In the genomic region with DNA sequence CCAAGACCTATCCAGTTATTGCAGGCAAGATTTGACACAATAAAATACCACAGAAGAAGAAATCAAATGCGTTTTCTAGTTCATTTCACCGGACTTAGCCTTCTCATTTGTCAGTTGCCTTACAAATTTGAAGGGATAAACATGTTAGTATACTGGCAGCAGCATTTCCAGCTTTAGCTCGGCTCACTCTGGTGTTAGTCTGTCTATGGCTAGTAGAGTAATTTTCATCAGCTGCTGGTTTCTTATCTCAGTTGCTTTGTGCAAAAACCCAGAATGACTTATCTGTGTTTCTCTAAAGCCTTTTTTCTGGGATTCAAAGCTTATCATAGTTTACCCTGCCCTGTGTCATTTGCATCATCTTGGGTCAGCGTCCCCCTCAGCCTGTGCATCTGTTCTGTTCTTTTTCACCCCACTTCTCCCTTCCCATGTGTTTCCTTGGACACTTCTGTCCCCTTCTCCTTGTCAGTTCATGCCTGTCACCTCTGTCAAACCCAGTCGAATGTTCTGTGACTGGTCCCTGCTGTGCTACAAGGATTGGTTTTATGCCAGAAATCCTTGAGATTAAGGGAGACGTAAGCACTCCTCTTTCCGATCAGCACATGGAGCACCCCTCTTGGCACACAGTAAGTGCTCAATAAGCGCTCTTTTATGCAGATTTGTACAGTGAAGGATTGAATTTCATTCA, we compare ENCODE assay signal across 11 cellular contexts. TPM values are rescaled to one million over a fixed set of nuclear protein-coding genes. Genes with fewer than 3 reads are reported as not detected.
A peak's percentile ranks its signal among the peaks of the same experiment; 100 is the strongest.
DNase-seq lines count a peak whose midpoint lies in the region; ATAC-seq, FAIRE-seq and TF ChIP-seq lines count a peak whose summit lies in the region.
"Not testable (repeated sequence)": the region's sequence is repeated elsewhere in the genome, so short reads cannot be mapped to it uniquely, and the experiment has no call there.
"Had no signal": no experiment of that assay in that cellular context is flagged by ENCODE, and none has a peak within 500 bp of the region (broad histone marks: within the 10 kb centered on the region; RNA-seq: fewer than 3 reads in every experiment).

No MANE protein-coding gene starts in this region.

- H4K91ac ChIP-seq in IMR-90 (ENCODE audit: insufficient read depth, low read depth, low read length): not testable (repeated sequence)

- not testable (repeated sequence) for H3K9me1 ChIP-seq in IMR-90 (ENCODE audit: insufficient read depth, low read length); K562 (ENCODE audit: control insufficient read depth, insufficient read depth, low read length)

- H2BK5ac ChIP-seq in IMR-90 (ENCODE audit: low read depth, low read length, poor library complexity, severe bottlenecking): not testable (repeated sequence)

- H3K4ac ChIP-seq in IMR-90 (ENCODE audit: low read depth, low read length): not testable (repeated sequence)

- ATAC-seq in IMR-90 (ENCODE audit: low read depth) (peak; percentile 19), K562 (peak; percentile 78), Right ventricle myocardium superior (ENCODE audit: poor library complexity) (peak; percentile 69), heart right ventricle (peak in 6 of 8 donors; percentile 28 to 75 (median 59)), left ventricle myocardium superior (peak; percentile 72), left lung (peak; percentile 16), upper lobe of right lung (peak; percentile 31)

- not testable (repeated sequence) for H4K8ac ChIP-seq in IMR-90 (ENCODE audit: low read depth in 2 of 2, low read length in 2 of 2)

- intact Hi-C loops in IMR-90 (cut with micrococcal nuclease); K562 (cut with micrococcal nuclease); Right ventricle myocardium superior (cut with DNase I); heart right ventricle (cut with DNase I); left ventricle myocardium superior (cut with micrococcal nuclease); left lung (cut with DNase I); upper lobe of right lung (cut with DNase I): not testable (repeated sequence)

- no CpG with 5 or more reads among the region's 8 CpGs for WGBS in IMR-90 (ENCODE audit: extremely low coverage in 2 of 2, insufficient read length in 1 of 2), 2 experiments
- 0% methylated on average over 1 of the region's 8 CpGs for WGBS in K562 (ENCODE audit: insufficient coverage, low coverage, missing lambda C conversion rate)
- WGBS in heart right ventricle, 2 donors: 55 to 65% methylated on average over 2 to 4 of the region's 8 CpGs

- H3K4me1 ChIP-seq in IMR-90 (ENCODE audit: control insufficient read depth, insufficient read depth, low read length); K562 (replicated peaks in 1 of 2; ENCODE audit: control insufficient read depth in 2 of 2, insufficient read depth in 2 of 2, low read length in 2 of 2); heart right ventricle; left lung; upper lobe of right lung: not testable (repeated sequence)

- not testable (repeated sequence) for H3K4me3 ChIP-seq in IMR-90 (ENCODE audit: insufficient read depth, low read depth, low read length); K562; heart right ventricle; left lung; upper lobe of right lung

- H2BK120ac ChIP-seq in IMR-90 (ENCODE audit: low read depth, low read length): not testable (repeated sequence)

- not testable (repeated sequence) for TF ChIP-seq EP300 in K562 (IDR thresholded peaks at IDR 0.05; ENCODE audit: low read length)

- H3K27me3 ChIP-seq in IMR-90 (ENCODE audit: control insufficient read depth, insufficient read depth, low read length); K562 (ENCODE audit: control insufficient read depth in 2 of 2, insufficient read depth in 2 of 2, low read length in 2 of 2); heart right ventricle; left lung; upper lobe of right lung: not testable (repeated sequence)

- H2AK9ac ChIP-seq in IMR-90 (replicated peaks; ENCODE audit: low read depth, low read length, poor library complexity): not testable (repeated sequence)

- not testable (repeated sequence) for H3K9me3 ChIP-seq in IMR-90 (ENCODE audit: control insufficient read depth, insufficient read depth, low read length); K562 (replicated peaks; ENCODE audit: control insufficient read depth, insufficient read depth, low read depth, low read length); heart right ventricle; left lung; upper lobe of right lung

- H2BK20ac ChIP-seq in IMR-90 (ENCODE audit: low read depth, low read length): not testable (repeated sequence)

- CTCF ChIA-PET in IMR-90 (lab: Yijun Ruan, JAX); K562 (lab: Yijun Ruan, JAX; ENCODE audit: low intra/inter-chr PET ratio): not testable (repeated sequence)

- H3K4me2 ChIP-seq in IMR-90 (ENCODE audit: low read depth, low read length); K562 (ENCODE audit: insufficient read depth, low read length): not testable (repeated sequence)

- not testable (repeated sequence) for H3K79me2 ChIP-seq in K562 (ENCODE audit: control insufficient read depth, insufficient read depth, low read length)

- FAIRE-seq in K562 (lab: Jason Lieb, UNC): not testable (repeated sequence)

- not testable (repeated sequence) for H4K5ac ChIP-seq in IMR-90 (ENCODE audit: low read depth, low read length)

- TF ChIP-seq CTCF in IMR-90 (conservative IDR thresholded peaks at IDR 0.05; ENCODE audit: low read depth, low read length); K562 (IDR thresholded peaks at IDR 0.05 in 2 of 3, conservative IDR thresholded peaks at IDR 0.05 in 1 of 3; ENCODE audit: insufficient read depth in 2 of 3, low read depth in 1 of 3, low read length in 3 of 3); heart right ventricle (IDR thresholded peaks at IDR 0.05); left lung (IDR thresholded peaks at IDR 0.05); upper lobe of right lung (IDR thresholded peaks at IDR 0.05): not testable (repeated sequence)

- not testable (repeated sequence) for H3K23ac ChIP-seq in IMR-90 (ENCODE audit: low read depth, low read length)

- dilution Hi-C loops in IMR-90 (cut with HindIII; ENCODE audit: low sequenced_read_pairs, unreplicated experiment): not testable (repeated sequence)

- not testable (repeated sequence) for TF ChIP-seq POLR2A in IMR-90 (IDR thresholded peaks at IDR 0.05; ENCODE audit: low read depth, low read length); K562 (conservative IDR thresholded peaks at IDR 0.05)

- not testable (repeated sequence) for H3K18ac ChIP-seq in IMR-90 (ENCODE audit: low read depth, low read length)

- H4K20me1 ChIP-seq in IMR-90 (ENCODE audit: insufficient read depth, low read length); K562 (replicated peaks; ENCODE audit: control insufficient read depth, insufficient read depth, low read length): not testable (repeated sequence)

- not testable (repeated sequence) for H2AK5ac ChIP-seq in IMR-90 (ENCODE audit: low read depth, low read length)

- H3K36me3 ChIP-seq in IMR-90 (ENCODE audit: control insufficient read depth, insufficient read depth, low read length); K562 (ENCODE audit: control insufficient read depth, insufficient read depth, low read length); heart right ventricle; left lung; upper lobe of right lung: not testable (repeated sequence)

- H2AFZ ChIP-seq in IMR-90 (replicated peaks; ENCODE audit: low read length, poor library complexity); K562 (ENCODE audit: low read depth, low read length): not testable (repeated sequence)

- H3K9ac ChIP-seq in IMR-90 (ENCODE audit: low read depth, low read length); K562 (ENCODE audit: insufficient read depth in 1 of 2, low read depth in 2 of 2, low read length in 2 of 2): not testable (repeated sequence)

- not testable (repeated sequence) for H3K56ac ChIP-seq in IMR-90 (ENCODE audit: extremely low read depth, insufficient read depth, low read length)

- DNase-seq in IMR-90; K562 (ENCODE audit: extremely low read depth in 1 of 4, low spot score in 3 of 4); Right ventricle myocardium superior; heart right ventricle; left ventricle myocardium superior; left lung; upper lobe of right lung: not testable (repeated sequence)

- in situ Hi-C loops in IMR-90 (cut with MboI; ENCODE audit: low sequenced_read_pairs); K562 (cut with MboI): not testable (repeated sequence)

- not testable (repeated sequence) for H3K14ac ChIP-seq in IMR-90 (replicated peaks; ENCODE audit: low read depth, low read length)

- not testable (repeated sequence) for TF ChIP-seq RAD21 in IMR-90 (IDR thresholded peaks at IDR 0.05; ENCODE audit: low read length); K562 (CRISPR knock-in tag; conservative IDR thresholded peaks at IDR 0.05 in 1 of 2, IDR thresholded peaks at IDR 0.05 in 1 of 2)

- not testable (repeated sequence) for H3K27ac ChIP-seq in IMR-90 (ENCODE audit: insufficient read depth, low read length); K562 (ENCODE audit: extremely low read depth, low read depth, low read length); heart right ventricle; left lung; upper lobe of right lung

- H2BK15ac ChIP-seq in IMR-90 (ENCODE audit: low read depth, low read length): not testable (repeated sequence)

- BruUV-seq in IMR-90 (replicated peaks; lab: Mats Ljungman, UMichigan); K562 (replicated peaks; lab: Mats Ljungman, UMichigan): not testable (repeated sequence)

- H3K79me1 ChIP-seq in IMR-90 (ENCODE audit: low read depth in 1 of 2, low read length in 2 of 2): not testable (repeated sequence)

- POLR2A ChIA-PET in IMR-90 (lab: Charles Lee; ENCODE audit: unreplicated experiment); K562 (lab: Yijun Ruan, JAX): not testable (repeated sequence)

RNA-seq across cellular contexts. Expression of a gene that starts 14.4 kb away (rescaled TPM):
- total RNA-seq in IMR-90 (2012; rRNA removed): 57.5 and 109 TPM in 2 replicates
- 47.3 and 55.5 TPM in 2 replicates for polyA plus RNA-seq in IMR-90 (2012; rRNA removed)
- polyA plus RNA-seq in IMR-90 (2012; cell fraction: cytosol; rRNA removed): 15.3 and 17.7 TPM in 2 replicates
- polyA plus RNA-seq in IMR-90 (2012; cell fraction: nucleus; rRNA removed; ENCODE audit: low replicate concordance): 57.4 and 114 TPM in 2 replicates
- 192 and 230 TPM in 2 replicates for total RNA-seq in K562 (2011; cell fraction: chromatin; rRNA removed; ENCODE audit: low replicate concordance)
- 120 and 136 TPM in 2 replicates for total RNA-seq in K562 (2011; cell fraction: nucleolus; rRNA removed)
- 155 and 200 TPM in 2 replicates for total RNA-seq in K562 (2011; cell fraction: nucleoplasm; rRNA removed)
- total RNA-seq in K562 (2014; rRNA removed): 7.0 and 12.1 TPM in 2 replicates
- total RNA-seq in K562 (2014; rRNA removed; fragmentation: Illumina TruSeq; extraction: Trizol): 12.7 and 16.3 TPM in 2 replicates
- 12.5 and 15.3 TPM in 2 replicates for total RNA-seq in K562 (2015; rRNA removed; fragmentation: Illumina TruSeq; extraction: Trizol)
- total RNA-seq in K562 (2021): 20.2 and 21.3 TPM in 2 replicates
- 22.4 and 27.0 TPM in 2 replicates for polyA plus RNA-seq in K562 (2011; rRNA removed)
- 5.8 and 10.8 TPM in 2 replicates for polyA plus RNA-seq in K562 (2011; cell fraction: cytosol; rRNA removed)
- polyA plus RNA-seq in K562 (2011; cell fraction: nucleus; rRNA removed): 64.5 and 80.3 TPM in 2 replicates
- 15.8 and 30.5 TPM in 2 replicates for polyA plus RNA-seq in K562 (2012)
- polyA plus RNA-seq in K562 (2014; fragmentation: Illumina TruSeq; extraction: Trizol): 26.1 and 37.2 TPM in 2 replicates
- 1 to 10 TPM; 1.0 to 3.1 TPM for polyA plus RNA-seq in K562 (2014; fragmentation: Nextera tagmentation; extraction: Ambion mirVana)
- polyA plus RNA-seq in K562 (2014; rRNA removed): 7.3 and 9.1 TPM in 2 replicates
- 42.8 and 58.4 TPM in 2 replicates for polyA minus RNA-seq in K562 (2011; rRNA and poly(A)+ RNA removed)
- 17.9 and 22.8 TPM in 2 replicates for polyA minus RNA-seq in K562 (2011; cell fraction: cytosol; rRNA and poly(A)+ RNA removed)
- 27.1 and 43.2 TPM in 2 replicates for polyA minus RNA-seq in K562 (2011; cell fraction: nucleus; rRNA and poly(A)+ RNA removed)
- 32.9 TPM for total RNA-seq in Right ventricle myocardium superior
- 100 to 1,000 TPM in 1 of 10 donors, 10 to 100 TPM in 9; 12.8 to 101 (median 52.4) TPM for total RNA-seq in heart right ventricle
- 10 to 100 TPM in 1 of 2 donors, 1 to 10 TPM in 1; 5.8 to 10.8 TPM for polyA plus RNA-seq in heart right ventricle
- total RNA-seq in left ventricle myocardium superior: 34.0 TPM
- 10 to 100 TPM; 43.5 to 58.0 TPM for total RNA-seq in left lung
- total RNA-seq in upper lobe of right lung: 47.3 TPM

RNA-seq across cellular contexts. Expression of a gene that starts 23.4 kb away (rescaled TPM):
- total RNA-seq in IMR-90 (2012; rRNA removed) (0.36 and 0.56 TPM in 2 replicates), K562 (2014; rRNA removed) (0.16 TPM in 1 of 2 replicates, not detected in the other), K562 (2014; rRNA removed; fragmentation: Illumina TruSeq; extraction: Trizol) (not detected in 2 replicates), K562 (2015; rRNA removed; fragmentation: Illumina TruSeq; extraction: Trizol) (not detected in 2 replicates), K562 (2021) (0.07 TPM in 1 of 2 replicates, not detected in the other), Right ventricle myocardium superior (1.5 TPM), heart right ventricle (1 to 10 TPM in 5 of 10 donors, under 1 TPM in 5; 0.28 to 2.3 (median 1.0) TPM), left ventricle myocardium superior (2.1 TPM), left lung (10 to 100 TPM; 15.2 to 44.0 TPM), upper lobe of right lung (42.5 TPM)
- polyA plus RNA-seq in IMR-90 (2012; rRNA removed) (1.3 and 1.5 TPM in 2 replicates), K562 (2011; rRNA removed) (0.03 and 0.18 TPM in 2 replicates), K562 (2014; fragmentation: Illumina TruSeq; extraction: Trizol) (not detected in 2 replicates), K562 (2014; fragmentation: Nextera tagmentation; extraction: Ambion mirVana) (under 1 TPM; 0.03 to 0.17 TPM), K562 (2014; rRNA removed) (0.46 TPM in 1 of 2 replicates, not detected in the other), heart right ventricle (1 to 10 TPM in 1 of 2 donors, under 1 TPM in 1; 0.17 to 3.8 TPM)
- 0.29 and 1.1 TPM in 2 replicates for polyA plus RNA-seq in IMR-90 (2012; cell fraction: cytosol; rRNA removed)
- 2.6 TPM in 2 replicates for polyA plus RNA-seq in IMR-90 (2012; cell fraction: nucleus; rRNA removed; ENCODE audit: low replicate concordance)
- total RNA-seq in K562 (2011; cell fraction: chromatin; rRNA removed; ENCODE audit: low replicate concordance): 0.86 TPM in 1 of 2 replicates, not detected in the other
- total RNA-seq in K562 (2011; cell fraction: nucleolus; rRNA removed): 0.50 TPM in 1 of 2 replicates, not detected in the other
- 0.15 TPM in 1 of 2 replicates, not detected in the other for total RNA-seq in K562 (2011; cell fraction: nucleoplasm; rRNA removed)
- polyA plus RNA-seq in K562 (2011; cell fraction: cytosol; rRNA removed): 0.07 and 0.24 TPM in 2 replicates
- polyA plus RNA-seq in K562 (2011; cell fraction: nucleus; rRNA removed): 0.11 and 0.14 TPM in 2 replicates
- 0.07 and 0.23 TPM in 2 replicates for polyA plus RNA-seq in K562 (2012)
- polyA minus RNA-seq in K562 (2011; rRNA and poly(A)+ RNA removed): not detected in 2 replicates
- not detected in 2 replicates for polyA minus RNA-seq in K562 (2011; cell fraction: cytosol; rRNA and poly(A)+ RNA removed)
- polyA minus RNA-seq in K562 (2011; cell fraction: nucleus; rRNA and poly(A)+ RNA removed): not detected in 2 replicates
- total RNA-seq: A172; B cell; CD4-positive, alpha-beta T cell; CD8-positive, alpha-beta T cell had no signal

Comparison
In these comparisons a context has a peak if more than half of its experiments do, and no peak if none do; other contexts are left out.
1. ATAC-seq: peak in every context shown above with its lines; median percentile 78 in K562; 72 in left ventricle myocardium superior; 69 in Right ventricle myocardium superior; 59 in heart right ventricle; 31 in upper lobe of right lung; 19 in IMR-90; 16 in left lung.